ENCODE assay signal across 1 cellular context in the genomic region with DNA sequence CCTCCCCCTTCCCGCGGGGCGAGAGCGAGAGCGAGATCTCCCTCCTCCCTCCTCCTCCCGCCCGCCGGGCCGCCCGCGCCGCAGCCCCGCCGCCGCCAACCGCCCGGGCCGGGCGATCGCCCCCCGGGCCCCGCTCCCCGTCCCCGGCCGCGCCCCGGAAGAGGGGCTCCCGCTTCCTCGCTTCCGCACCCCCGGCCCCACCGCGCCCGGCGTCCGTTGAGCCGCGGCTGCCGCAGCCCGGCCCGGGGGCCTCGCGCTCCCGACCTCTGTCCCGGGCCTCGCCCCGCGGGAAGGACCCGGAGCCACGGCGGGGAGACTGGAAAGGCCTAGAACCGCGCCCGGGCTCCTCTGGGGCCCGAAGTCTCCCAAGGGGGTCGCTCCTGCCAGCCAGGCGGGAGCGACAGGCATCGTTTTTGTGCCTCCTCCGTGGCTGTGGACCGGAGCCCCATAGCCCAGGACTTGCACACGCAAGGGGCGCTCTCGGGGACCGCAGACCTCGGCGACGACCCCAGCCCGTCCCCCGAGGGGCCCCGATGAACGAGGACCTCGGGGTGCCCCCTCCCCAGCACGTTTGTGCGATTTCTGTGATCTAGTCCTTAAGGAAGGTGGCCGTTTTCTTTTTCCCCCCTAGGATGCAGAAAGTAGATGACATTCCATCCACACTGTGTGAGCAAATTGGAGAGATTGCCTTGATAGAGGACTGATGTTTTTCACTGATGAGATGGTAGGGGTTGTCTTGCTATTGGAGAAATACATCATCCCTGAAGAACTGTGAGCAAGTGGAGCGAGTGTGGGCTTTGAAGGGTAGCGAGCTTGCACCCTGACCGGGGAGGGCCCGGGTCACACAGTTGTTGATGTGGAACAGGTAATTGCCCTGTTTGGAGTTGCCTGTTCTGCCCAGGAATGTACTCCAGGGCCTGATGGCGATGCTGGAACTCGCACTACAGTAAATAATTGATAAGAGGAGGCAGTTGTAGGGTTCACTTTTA.
TF ChIP-seq lines count a peak whose summit lies in the region.

No MANE protein-coding gene starts in this region.

TF ChIP-seq in HepG2, 621 proteins besides CTCF, POLR2A, EP300 and RAD21 (continued from another document and continues in another):
- TF ChIP-seq, protein P1, sequence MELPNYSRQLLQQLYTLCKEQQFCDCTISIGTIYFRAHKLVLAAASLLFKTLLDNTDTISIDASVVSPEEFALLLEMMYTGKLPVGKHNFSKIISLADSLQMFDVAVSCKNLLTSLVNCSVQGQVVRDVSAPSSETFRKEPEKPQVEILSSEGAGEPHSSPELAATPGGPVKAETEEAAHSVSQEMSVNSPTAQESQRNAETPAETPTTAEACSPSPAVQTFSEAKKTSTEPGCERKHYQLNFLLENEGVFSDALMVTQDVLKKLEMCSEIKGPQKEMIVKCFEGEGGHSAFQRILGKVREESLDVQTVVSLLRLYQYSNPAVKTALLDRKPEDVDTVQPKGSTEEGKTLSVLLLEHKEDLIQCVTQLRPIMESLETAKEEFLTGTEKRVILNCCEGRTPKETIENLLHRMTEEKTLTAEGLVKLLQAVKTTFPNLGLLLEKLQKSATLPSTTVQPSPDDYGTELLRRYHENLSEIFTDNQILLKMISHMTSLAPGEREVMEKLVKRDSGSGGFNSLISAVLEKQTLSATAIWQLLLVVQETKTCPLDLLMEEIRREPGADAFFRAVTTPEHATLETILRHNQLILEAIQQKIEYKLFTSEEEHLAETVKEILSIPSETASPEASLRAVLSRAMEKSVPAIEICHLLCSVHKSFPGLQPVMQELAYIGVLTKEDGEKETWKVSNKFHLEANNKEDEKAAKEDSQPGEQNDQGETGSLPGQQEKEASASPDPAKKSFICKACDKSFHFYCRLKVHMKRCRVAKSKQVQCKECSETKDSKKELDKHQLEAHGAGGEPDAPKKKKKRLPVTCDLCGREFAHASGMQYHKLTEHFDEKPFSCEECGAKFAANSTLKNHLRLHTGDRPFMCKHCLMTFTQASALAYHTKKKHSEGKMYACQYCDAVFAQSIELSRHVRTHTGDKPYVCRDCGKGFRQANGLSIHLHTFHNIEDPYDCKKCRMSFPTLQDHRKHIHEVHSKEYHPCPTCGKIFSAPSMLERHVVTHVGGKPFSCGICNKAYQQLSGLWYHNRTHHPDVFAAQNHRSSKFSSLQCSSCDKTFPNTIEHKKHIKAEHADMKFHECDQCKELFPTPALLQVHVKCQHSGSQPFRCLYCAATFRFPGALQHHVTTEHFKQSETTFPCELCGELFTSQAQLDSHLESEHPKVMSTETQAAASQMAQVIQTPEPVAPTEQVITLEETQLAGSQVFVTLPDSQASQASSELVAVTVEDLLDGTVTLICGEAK (IDR thresholded peaks at IDR 0.05), result no peak
- TF ChIP-seq, protein P1 (CRISPR knock-in tag; IDR thresholded peaks at IDR 0.05), result peak; percentile 34; the same call in 1 of the 2 replicates
- no peak for TF ChIP-seq ZBTB10 (CRISPR knock-in tag; IDR thresholded peaks at IDR 0.05; ENCODE audit: borderline replicate concordance)
- no peak for TF ChIP-seq ZNF784 (CRISPR knock-in tag; IDR thresholded peaks at IDR 0.05; ENCODE audit: borderline replicate concordance)
- TF ChIP-seq ZMYM4 (CRISPR knock-in tag; IDR thresholded peaks at IDR 0.05), result 0 out of 2 replicates have a peak, but pooled peaks have one; percentile 7
- no peak for TF ChIP-seq ZNF883 (CRISPR knock-in tag; IDR thresholded peaks at IDR 0.05; ENCODE audit: not compliant biosample characterization)
- TF ChIP-seq MIER2 (CRISPR knock-in tag; IDR thresholded peaks at IDR 0.05), result no peak
- no peak for TF ChIP-seq ATF4 (CRISPR knock-in tag; IDR thresholded peaks at IDR 0.05)
- TF ChIP-seq ERF (CRISPR knock-in tag; IDR thresholded peaks at IDR 0.05), result no peak; the same call in 1 of the 2 replicates
- TF ChIP-seq TRIM24 (CRISPR knock-in tag; IDR thresholded peaks at IDR 0.05), result no peak
- TF ChIP-seq RAD51 (IDR thresholded peaks at IDR 0.05; ENCODE audit: borderline replicate concordance), result no peak
- no peak for TF ChIP-seq KLF13 (CRISPR knock-in tag; IDR thresholded peaks at IDR 0.05)
- TF ChIP-seq CAMTA2 (CRISPR knock-in tag; IDR thresholded peaks at IDR 0.05; ENCODE audit: borderline replicate concordance), result no peak
- no peak for TF ChIP-seq RBM22 (optimal IDR thresholded peaks at IDR 0.05; ENCODE audit: low read length)
- TF ChIP-seq YY1 (IDR thresholded peaks at IDR 0.05; ENCODE audit: insufficient read depth, insufficient replicate concordance, low read depth, low read length), result no peak
- no peak for TF ChIP-seq ETV6 (CRISPR knock-in tag; conservative IDR thresholded peaks at IDR 0.05)
- no peak for TF ChIP-seq ZXDC (CRISPR knock-in tag; IDR thresholded peaks at IDR 0.05)
- no peak for TF ChIP-seq RFX3 (CRISPR knock-in tag; IDR thresholded peaks at IDR 0.05)
- TF ChIP-seq ZNF614 (CRISPR knock-in tag; IDR thresholded peaks at IDR 0.05; ENCODE audit: borderline replicate concordance), result no peak
- peak; percentile 36 for TF ChIP-seq SALL1 (CRISPR knock-in tag; IDR thresholded peaks at IDR 0.05)
- 0 out of 2 replicates have a peak, but pooled peaks have one; percentile 48 for TF ChIP-seq ZNF337 (CRISPR knock-in tag; IDR thresholded peaks at IDR 0.05; ENCODE audit: borderline replicate concordance, low read depth)
- no peak for TF ChIP-seq ZBTB21 (CRISPR knock-in tag; IDR thresholded peaks at IDR 0.05)
- TF ChIP-seq ZNF619 (CRISPR knock-in tag; IDR thresholded peaks at IDR 0.05), result no peak
- no peak; the same call in 1 of the 2 replicates for TF ChIP-seq ZFP90 (CRISPR knock-in tag; IDR thresholded peaks at IDR 0.05; ENCODE audit: borderline replicate concordance)
- no peak for TF ChIP-seq KAT8 (CRISPR knock-in tag; IDR thresholded peaks at IDR 0.05)
- TF ChIP-seq, protein P2, sequence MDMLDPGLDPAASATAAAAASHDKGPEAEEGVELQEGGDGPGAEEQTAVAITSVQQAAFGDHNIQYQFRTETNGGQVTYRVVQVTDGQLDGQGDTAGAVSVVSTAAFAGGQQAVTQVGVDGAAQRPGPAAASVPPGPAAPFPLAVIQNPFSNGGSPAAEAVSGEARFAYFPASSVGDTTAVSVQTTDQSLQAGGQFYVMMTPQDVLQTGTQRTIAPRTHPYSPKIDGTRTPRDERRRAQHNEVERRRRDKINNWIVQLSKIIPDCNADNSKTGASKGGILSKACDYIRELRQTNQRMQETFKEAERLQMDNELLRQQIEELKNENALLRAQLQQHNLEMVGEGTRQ (IDR thresholded peaks at IDR 0.05; ENCODE audit: low read depth, low read length), result no peak
- TF ChIP-seq, protein P2 (CRISPR knock-in tag; IDR thresholded peaks at IDR 0.05; ENCODE audit: borderline replicate concordance), result no peak
- TF ChIP-seq POLR2G (IDR thresholded peaks at IDR 0.05; ENCODE audit: low read depth, low read length), result no peak; the same call in 1 of the 2 replicates
- TF ChIP-seq MBNL3 (CRISPR knock-in tag; conservative IDR thresholded peaks at IDR 0.05), result no peak
- TF ChIP-seq CHD2 (IDR thresholded peaks at IDR 0.05; ENCODE audit: low read depth, low read length), result no peak
- TF ChIP-seq ZNF235 (CRISPR knock-in tag; IDR thresholded peaks at IDR 0.05; ENCODE audit: borderline replicate concordance), result peak; percentile 81; the same call in 1 of the 2 replicates
- TF ChIP-seq ZNF354B (CRISPR knock-in tag; IDR thresholded peaks at IDR 0.05), result no peak
- TF ChIP-seq ZNF747 (CRISPR knock-in tag; IDR thresholded peaks at IDR 0.05; ENCODE audit: borderline replicate concordance), result no peak
- TF ChIP-seq TEAD2 (CRISPR knock-in tag; IDR thresholded peaks at IDR 0.05), result no peak; the same call in 1 of the 2 replicates
- TF ChIP-seq ZNF780A (CRISPR knock-in tag; IDR thresholded peaks at IDR 0.05), result no peak
- TF ChIP-seq XRCC5 (optimal IDR thresholded peaks at IDR 0.05; ENCODE audit: low read length), result no peak
- no peak for TF ChIP-seq ZNF569 (CRISPR knock-in tag; IDR thresholded peaks at IDR 0.05; ENCODE audit: borderline replicate concordance)
- TF ChIP-seq HDAC2 (CRISPR knock-in tag; IDR thresholded peaks at IDR 0.05), result no peak
- no peak for TF ChIP-seq ZNF343 (CRISPR knock-in tag; IDR thresholded peaks at IDR 0.05)
- peak; percentile 71 for TF ChIP-seq KDM5B (CRISPR knock-in tag; IDR thresholded peaks at IDR 0.05; ENCODE audit: borderline replicate concordance)
- no peak for TF ChIP-seq ZFP1 (CRISPR knock-in tag; IDR thresholded peaks at IDR 0.05)
- TF ChIP-seq ARNTL (CRISPR knock-in tag; IDR thresholded peaks at IDR 0.05), result no peak
